In genomic region chr1:90724926-90725325, GRCh38 we compare ENCODE assay signal across 12 cellular contexts. TPM values are rescaled to one million over a fixed set of nuclear protein-coding genes. Genes with fewer than 3 reads are reported as not detected.
DNase-seq lines count a peak whose midpoint lies in the region; ATAC-seq and TF ChIP-seq lines count a peak whose summit lies in the region.
"Had no signal": no experiment of that assay in that cellular context is flagged by ENCODE, and none has a peak within 500 bp of the region (broad histone marks: within the 10 kb centered on the region; RNA-seq: fewer than 3 reads in every experiment).

No MANE protein-coding gene starts in this region.

- H2BK5ac ChIP-seq in mesendoderm (ENCODE audit: low read length) = no peak overlapping the region

- H3K27me3 ChIP-seq in heart left ventricle (peaks cover 76 to 100% (median 99%) of the 10 kb centered on the region in 9 donors), mesendoderm (ENCODE audit: insufficient read depth, low read length, poor library complexity) (peaks cover 65% of the 10 kb centered on the region), testis (peaks cover 7% of the 10 kb centered on the region)

- no peaks in the 10 kb centered on the region for H3K79me1 ChIP-seq in mesendoderm (ENCODE audit: low read length)

- ATAC-seq in heart left ventricle (no peak), left colon (no peak)
- no peak for ATAC-seq in activated naive CD8-positive, alpha-beta T cell treated with anti-CD3 and anti-CD28 coated beads, Interleukin-2, amount 10 ng/mL, durations not matched to agents 7 days and 5 days (ENCODE audit: low read depth)
- ATAC-seq: activated CD4-positive, CD25-positive, alpha-beta regulatory T cell treated with anti-CD3 and anti-CD28 coated beads, Interleukin-2, amount 50 U/mL, for 24 hours had no signal

- H2BK120ac ChIP-seq in mesendoderm (ENCODE audit: low read depth, low read length) = no peak overlapping the region

- POLR2A ChIA-PET in activated naive CD8-positive, alpha-beta T cell treated with anti-CD3 and anti-CD28 coated beads, Interleukin-2, amount 10 ng/mL, durations not matched to agents 7 days and 5 days (lab: Charles Lee) = no interaction called here

- TF ChIP-seq POLR2A in heart left ventricle (IDR thresholded peaks at IDR 0.05) (no peak), testis (IDR thresholded peaks at IDR 0.05) (no peak)

- no peaks in the 10 kb centered on the region for H3K36me3 ChIP-seq in heart left ventricle
- no peaks in the 10 kb centered on the region for H3K36me3 ChIP-seq in mesendoderm (ENCODE audit: control insufficient read depth, insufficient read depth, low read length)
- H3K36me3 ChIP-seq in testis (ENCODE audit: low read depth, missing control alignments) = no peaks in the 10 kb centered on the region

- H3K4me3 Mint-ChIP-seq in activated naive CD8-positive, alpha-beta T cell treated with anti-CD3 and anti-CD28 coated beads, Interleukin-2, amount 10 ng/mL, durations not matched to agents 7 days and 5 days = peak overlapping the region; percentile 74

- H3K4ac ChIP-seq in mesendoderm (ENCODE audit: low read depth, low read length) = no peak overlapping the region

- H3K18ac ChIP-seq in mesendoderm (ENCODE audit: low read length) = no peak overlapping the region

- H3K4me2 ChIP-seq in mesendoderm (ENCODE audit: low read length) = peak overlapping the region; percentile 73

- no peak overlapping the region for H4K8ac ChIP-seq in mesendoderm (ENCODE audit: low read depth, low read length)

- H3K4me3 ChIP-seq in heart left ventricle (peak overlapping the region in 10 of 12 donors; percentile 14 to 41 (median 32)), mesendoderm (ENCODE audit: low read length) (no peak overlapping the region), testis (peak overlapping the region; percentile 24 to 46)

- peaks cover 43% of the 10 kb centered on the region for H3K4me1 Mint-ChIP-seq in activated naive CD8-positive, alpha-beta T cell treated with anti-CD3 and anti-CD28 coated beads, Interleukin-2, amount 10 ng/mL, durations not matched to agents 7 days and 5 days

- WGBS in heart left ventricle, 4 donors = 2 to 9% (median 4%) methylated on average over 12 to 28 of the region's 28 CpGs
- no CpG with 5 or more reads among the region's 28 CpGs for WGBS in mesendoderm (ENCODE audit: extremely low coverage, insufficient coverage, low lambda C conversion rate)
- WGBS in testis, 2 donors = 3 to 4% methylated on average over 20 to 28 of the region's 28 CpGs

- H2BK15ac ChIP-seq in mesendoderm (replicated peaks; ENCODE audit: low read depth) = no peak overlapping the region

- intact Hi-C loops in heart left ventricle (cut with DNase I) (loop anchor here in 9 of 10 donors (5.0 to 10.0 kb wide), 9 partner anchors 110 to 442 kb away; partner anchors contain the start of gene ZNF644 (in 1 of the 9)), cardiac septum (cut with DNase I) (loop anchor here (5.0 to 10.0 kb wide), 4 partner anchors 127 to 440 kb away; partner anchors contain the start of gene ZNF644), testis (cut with DNase I; ENCODE audit: low total_unique reads) (no loop called here), left colon (cut with DNase I, micrococcal nuclease) (loop anchor here in 1 of 2 donors (10.0 kb wide), 1 partner anchor 240 kb away; no protein-coding TSS in a partner anchor)

- H3K9me3 Mint-ChIP-seq in activated naive CD8-positive, alpha-beta T cell treated with anti-CD3 and anti-CD28 coated beads, Interleukin-2, amount 10 ng/mL, durations not matched to agents 7 days and 5 days = peaks cover 6% of the 10 kb centered on the region

- H3K23ac ChIP-seq in mesendoderm (ENCODE audit: low read length) = no peak overlapping the region

- peaks cover 98% of the 10 kb centered on the region for H3K27me3 Mint-ChIP-seq in activated naive CD8-positive, alpha-beta T cell treated with anti-CD3 and anti-CD28 coated beads, Interleukin-2, amount 10 ng/mL, durations not matched to agents 7 days and 5 days

- no peaks in the 10 kb centered on the region for H3K79me2 ChIP-seq in mesendoderm (ENCODE audit: control insufficient read depth, insufficient read depth, low read length)

- H3K9ac ChIP-seq in mesendoderm (ENCODE audit: low read length) = no peak overlapping the region

- H3K4me1 ChIP-seq in heart left ventricle = peaks cover 8 to 52% (median 27%) of the 10 kb centered on the region in 12 donors
- peaks cover 7% of the 10 kb centered on the region for H3K4me1 ChIP-seq in mesendoderm (ENCODE audit: control insufficient read depth, low read depth, low read length)
- H3K4me1 ChIP-seq in testis = peaks cover 6% of the 10 kb centered on the region

- H3K27ac Mint-ChIP-seq in activated naive CD8-positive, alpha-beta T cell treated with anti-CD3 and anti-CD28 coated beads, Interleukin-2, amount 10 ng/mL, durations not matched to agents 7 days and 5 days = no peak overlapping the region

- no peak overlapping the region for H3K27ac ChIP-seq in heart left ventricle
- H3K27ac ChIP-seq in mesendoderm (ENCODE audit: low read depth, low read length) = no peak overlapping the region
- H3K27ac ChIP-seq in testis = no peak overlapping the region
- H3K27ac ChIP-seq: RWPE1 had no signal

- peaks cover 10% of the 10 kb centered on the region for H3K36me3 Mint-ChIP-seq in activated naive CD8-positive, alpha-beta T cell treated with anti-CD3 and anti-CD28 coated beads, Interleukin-2, amount 10 ng/mL, durations not matched to agents 7 days and 5 days

- DNase-seq in heart left ventricle (no peak), cardiac septum (ENCODE audit: low spot score) (no peak), mesendoderm (peak; percentile 68), testis (no peak), NCI-H2029 treated with DMSO at 0.1 percent for 48 hours (lab: John Stamatoyannopoulos, UW) (no peak), amniotic stem cell (lab: John Stamatoyannopoulos, UW) (no peak), left colon (no peak)
- no peak for DNase-seq in activated naive CD8-positive, alpha-beta T cell treated with anti-CD3 and anti-CD28 coated beads, Interleukin-2, amount 10 ng/mL, durations not matched to agents 7 days and 5 days
- DNase-seq: NCI-H226 had no signal

- no peak overlapping the region for H4K5ac ChIP-seq in mesendoderm (ENCODE audit: low read length)

- TF ChIP-seq CTCF in heart left ventricle (IDR thresholded peaks at IDR 0.05) = no peak
- TF ChIP-seq CTCF in testis (IDR thresholded peaks at IDR 0.05) = no peak

- H3K9me3 ChIP-seq in heart left ventricle (peaks cover 0 to 8% (median 0%) of the 10 kb centered on the region in 12 donors), testis (no peaks in the 10 kb centered on the region)

- H2AK5ac ChIP-seq in mesendoderm (ENCODE audit: low read length) = no peak overlapping the region

- peak overlapping the region; percentile 54 for H3K56ac ChIP-seq in mesendoderm (ENCODE audit: low read length)

RNA-seq across cellular contexts. Expression of gene BARHL2, which starts 7.8 kb away (rescaled TPM):
- total RNA-seq in heart left ventricle = not detected
- not detected for polyA plus RNA-seq in heart left ventricle
- total RNA-seq in cardiac septum = not detected
- total RNA-seq in activated naive CD8-positive, alpha-beta T cell treated with anti-CD3 and anti-CD28 coated beads, Interleukin-2, amount 10 ng/mL, durations not matched to agents 7 days and 5 days = not detected
- 0.01 TPM for polyA plus RNA-seq in mesendoderm (2013, experiment 1 of 2)
- 0.06 TPM for polyA plus RNA-seq in mesendoderm (2013, experiment 2 of 2)
- 1 to 10 TPM; 5.6 to 6.3 TPM for total RNA-seq in testis
- 3.5 TPM for polyA plus RNA-seq in testis (ENCODE audit: insufficient read depth, low read depth, low replicate concordance)
- not detected for total RNA-seq in left colon
- polyA plus RNA-seq: keratinocyte had no signal
